ENCODE assay signal across 28 cellular contexts in the genomic region with DNA sequence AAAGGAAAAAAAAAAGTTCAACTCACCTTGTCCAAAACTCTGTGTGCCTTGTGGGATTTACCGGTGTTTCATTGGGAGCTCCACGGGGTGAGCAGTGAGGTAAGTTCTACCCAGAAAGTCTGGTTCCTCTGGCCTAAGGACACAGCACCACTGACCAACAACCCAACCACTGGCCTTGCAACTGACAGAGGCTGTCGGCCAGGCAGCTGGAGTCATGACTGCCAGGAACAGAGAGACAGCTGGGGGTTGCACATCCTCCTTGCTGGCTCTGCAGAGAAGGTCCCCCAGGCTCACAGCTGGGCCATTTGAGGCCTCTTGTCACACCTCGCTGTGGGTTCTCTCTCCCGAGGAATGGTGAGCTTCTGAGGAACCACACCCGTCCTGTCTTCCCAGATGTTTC.
"Had no signal": no experiment of that assay in that cellular context is flagged by ENCODE, and none has a peak within 500 bp of the region (broad histone marks: within the 10 kb centered on the region; RNA-seq: fewer than 3 reads in every experiment).

No MANE protein-coding gene starts in this region.

- H3K27me3 Mint-ChIP-seq: activated naive CD8-positive, alpha-beta T cell treated with anti-CD3 and anti-CD28 coated beads for 36 hours had no signal

- H3K36me3 Mint-ChIP-seq: activated naive CD4-positive, alpha-beta T cell treated with anti-CD3 and anti-CD28 coated beads, Interleukin-2, amount 10 ng/mL, durations not matched to agents 7 days and 5 days had no signal

- H3K4me3 ChIP-seq: cardiac muscle cell, SK-N-MC had no signal

- H3K4me3 Mint-ChIP-seq: activated CD4-positive, alpha-beta T cell treated with anti-CD3 and anti-CD28 coated beads for 36 hours; activated CD8-positive, alpha-beta T cell treated with anti-CD3 and anti-CD28 coated beads for 36 hours; activated naive CD4-positive, alpha-beta T cell treated with anti-CD3 and anti-CD28 coated beads, Interleukin-2, amount 10 ng/mL, durations not matched to agents 7 days and 5 days; activated naive CD8-positive, alpha-beta T cell treated with anti-CD3 and anti-CD28 coated beads for 36 hours; activated T-cell treated with anti-CD3 and anti-CD28 coated beads, Interleukin-2, amount 50 U/mL, for 72 hours had no signal

- H3K27me3 ChIP-seq: brain microvascular endothelial cell, cardiac muscle cell had no signal

- H3K36me3 ChIP-seq: brain microvascular endothelial cell, cardiac muscle cell, WERI-Rb-1 had no signal

- H3K27ac ChIP-seq: brain microvascular endothelial cell, cardiac muscle cell, SK-N-MC, WERI-Rb-1 had no signal

- ATAC-seq: activated CD4-positive, alpha-beta T cell treated with anti-CD3 and anti-CD28 coated beads for 36 hours; activated CD8-positive, alpha-beta T cell treated with anti-CD3 and anti-CD28 coated beads for 36 hours; activated T-cell treated with anti-CD3 and anti-CD28 coated beads, Interleukin-2, amount 50 U/mL, for 72 hours; Panc1; Right ventricle myocardium inferior had no signal

- H3K27ac Mint-ChIP-seq: activated CD4-positive, alpha-beta T cell treated with anti-CD3 and anti-CD28 coated beads for 36 hours; activated CD8-positive, alpha-beta T cell treated with anti-CD3 and anti-CD28 coated beads for 36 hours; activated naive CD4-positive, alpha-beta T cell treated with anti-CD3 and anti-CD28 coated beads, Interleukin-2, amount 10 ng/mL, durations not matched to agents 7 days and 5 days; activated naive CD8-positive, alpha-beta T cell treated with anti-CD3 and anti-CD28 coated beads for 36 hours; activated T-cell treated with anti-CD3 and anti-CD28 coated beads, Interleukin-2, amount 50 U/mL, for 72 hours; activated T-helper 2 cell treated with anti-CD3 and anti-CD28 coated beads, Interferon-gamma antibody, Interleukin-2, Interleukin-4, amounts not matched to agents 10 μg/mL and 5 μg/mL and 100 μg/mL, durations not matched to agents 14 hours and 24 hours and 36 hours had no signal

- DNase-seq: activated CD4-positive, alpha-beta T cell treated with anti-CD3 and anti-CD28 coated beads for 36 hours; activated CD4-positive, alpha-beta T cell treated with anti-CD3 and anti-CD28 coated beads, Interleukin-2, amount 50 U/mL, for 1 hour; activated CD8-positive, alpha-beta memory T cell treated with anti-CD3 and anti-CD28 coated beads, Interleukin-2, amount 50 U/mL, for 4 hours; activated CD8-positive, alpha-beta T cell treated with anti-CD3 and anti-CD28 coated beads for 36 hours; activated gamma-delta T cell treated with Interleukin-2 at 50 U/mL for 16 hours; activated naive CD4-positive, alpha-beta T cell treated with anti-CD3 and anti-CD28 coated beads, Interleukin-2, amount 10 ng/mL, durations not matched to agents 7 days and 5 days; activated naive CD8-positive, alpha-beta T cell treated with anti-CD3 and anti-CD28 coated beads for 36 hours; activated T-cell treated with anti-CD3 and anti-CD28 coated beads, Interleukin-2, amount 50 U/mL, for 72 hours; brain microvascular endothelial cell; cerebellar nuclear complex; NCI-H1092 treated with DMSO at 0.1 percent for 48 hours; NCI-H1417 treated with DMSO at 0.1 percent for 48 hours; NCI-H1694; NCI-H2029 treated with DMSO at 0.1 percent for 48 hours; NCI-H345; NCI-H510A; NCI-H526 treated with DMSO at 0.1 percent for 48 hours; NCI-H82; NK-92 treated with Interleukin-12 subunit alpha and Interleukin-12 subunit beta, amount 100 ng/mL, for 24 hours; OCI-M1; RPMI8226; T-helper 1 cell; WERI-Rb-1 had no signal
